In the genomic region with DNA sequence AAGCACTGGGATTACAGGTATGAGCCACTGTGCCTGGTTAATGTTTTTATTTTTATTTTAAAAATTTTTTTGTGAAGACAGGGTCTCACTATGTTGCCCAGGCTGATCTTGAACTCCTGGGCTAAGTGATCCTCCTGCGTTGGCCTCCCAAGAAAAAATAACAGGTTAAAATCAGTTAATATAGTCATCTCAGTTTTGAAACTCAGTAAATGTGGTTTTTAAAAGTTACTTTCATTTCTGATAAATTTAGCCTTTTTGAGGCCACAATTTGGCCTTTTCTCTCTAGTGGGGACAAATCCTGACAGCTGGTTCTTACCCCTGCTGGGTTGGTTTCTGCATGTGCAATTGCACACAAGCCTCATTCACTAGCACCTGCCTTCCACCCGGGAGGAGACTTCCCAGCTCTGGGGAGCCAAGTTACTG, we compare ENCODE assay signal across 6 cellular contexts. TPM values are rescaled to one million over a fixed set of nuclear protein-coding genes. Genes with fewer than 3 reads are reported as not detected.
DNase-seq lines count a peak whose midpoint lies in the region; ATAC-seq and FAIRE-seq lines count a peak whose summit lies in the region.

No MANE protein-coding gene starts in this region.

- no peak for FAIRE-seq in frontal cortex (lab: Jason Lieb, UNC)

- H3K4me3 Mint-ChIP-seq in activated naive CD8-positive, alpha-beta T cell treated with anti-CD3 and anti-CD28 coated beads for 36 hours = no peak overlapping the region

- H3K36me3 Mint-ChIP-seq in activated naive CD8-positive, alpha-beta T cell treated with anti-CD3 and anti-CD28 coated beads for 36 hours = peaks cover 51% of the 10 kb centered on the region

- ATAC-seq in HG02938 (IDR thresholded peaks at IDR 0.05; ENCODE audit: unreplicated experiment) = peak; percentile 60

- no peaks in the 10 kb centered on the region for H3K9me3 Mint-ChIP-seq in activated naive CD8-positive, alpha-beta T cell treated with anti-CD3 and anti-CD28 coated beads for 36 hours

- H3K4me1 Mint-ChIP-seq in activated naive CD8-positive, alpha-beta T cell treated with anti-CD3 and anti-CD28 coated beads for 36 hours = peaks cover 56% of the 10 kb centered on the region

- DNase-seq in GM19238 (ENCODE audit: insufficient read length, low spot score) (peak; percentile 73), NCI-H2171 treated with DMSO at 0.1 percent for 48 hours (lab: John Stamatoyannopoulos, UW) (no peak), frontal cortex (ENCODE audit: low spot score in 2 of 2) (no peak), T1000 (lab: John Stamatoyannopoulos, UW) (no peak)
- DNase-seq in activated naive CD8-positive, alpha-beta T cell treated with anti-CD3 and anti-CD28 coated beads for 36 hours = peak; percentile 41

- H3K27me3 Mint-ChIP-seq in activated naive CD8-positive, alpha-beta T cell treated with anti-CD3 and anti-CD28 coated beads for 36 hours = no peaks in the 10 kb centered on the region

- peak overlapping the region; percentile 90 for H3K27ac Mint-ChIP-seq in activated naive CD8-positive, alpha-beta T cell treated with anti-CD3 and anti-CD28 coated beads for 36 hours

RNA-seq across cellular contexts. Expression of a gene that starts 13.3 kb away (rescaled TPM):
- 10 to 100 TPM; 83.4 to 87.3 TPM for total RNA-seq in activated naive CD8-positive, alpha-beta T cell treated with anti-CD3 and anti-CD28 coated beads for 36 hours
- total RNA-seq in frontal cortex = 26.5 TPM

RNA-seq across cellular contexts. Expression of a gene that starts 15.9 kb away (rescaled TPM):
- 1 to 10 TPM; 1.6 to 2.2 TPM for total RNA-seq in activated naive CD8-positive, alpha-beta T cell treated with anti-CD3 and anti-CD28 coated beads for 36 hours
- total RNA-seq in frontal cortex = not detected

RNA-seq across cellular contexts. Expression of a gene that starts 21.7 kb away (rescaled TPM):
- 1 to 10 TPM; 4.4 to 4.9 TPM for total RNA-seq in activated naive CD8-positive, alpha-beta T cell treated with anti-CD3 and anti-CD28 coated beads for 36 hours
- total RNA-seq in frontal cortex = 7.7 TPM

RNA-seq across cellular contexts. Expression of a gene that starts 32.2 kb away (rescaled TPM):
- 10 to 100 TPM; 55.0 to 60.7 TPM for total RNA-seq in activated naive CD8-positive, alpha-beta T cell treated with anti-CD3 and anti-CD28 coated beads for 36 hours
- 8.6 TPM for total RNA-seq in frontal cortex

RNA-seq across cellular contexts. Expression of a gene that starts 56.5 kb away (rescaled TPM):
- total RNA-seq in activated naive CD8-positive, alpha-beta T cell treated with anti-CD3 and anti-CD28 coated beads for 36 hours = 10 to 100 TPM; 90.7 to 92.0 TPM
- 27.3 TPM for total RNA-seq in frontal cortex

Comparison
In these comparisons a context has a peak if more than half of its experiments do, and no peak if none do; other contexts are left out.
1. DNase-seq: peak in GM19238 (single experiment) and activated naive CD8-positive, alpha-beta T cell treated with anti-CD3 and anti-CD28 coated beads for 36 hours (single experiment); none in NCI-H2171 treated with DMSO at 0.1 percent for 48 hours (single experiment), frontal cortex (0 of 2) and T1000 (single experiment).